In genomic region chr9:101453776-101454570, GRCh38 we compare ENCODE assay signal across 1 cellular context.
TF ChIP-seq lines count a peak whose summit lies in the region.

No MANE protein-coding gene starts in this region.

TF ChIP-seq in SK-N-SH, 30 proteins besides CTCF, POLR2A, EP300 and RAD21 (continued from another document):
- TF ChIP-seq IRF3 (IDR thresholded peaks at IDR 0.05; ENCODE audit: low read depth, low read length) = no peak
- no peak for TF ChIP-seq PBX3 (IDR thresholded peaks at IDR 0.05)
TF ChIP-seq in SK-N-SH: peak in this region for 2.
